Comparison of ENCODE assay signal across 11 cellular contexts in the genomic region with DNA sequence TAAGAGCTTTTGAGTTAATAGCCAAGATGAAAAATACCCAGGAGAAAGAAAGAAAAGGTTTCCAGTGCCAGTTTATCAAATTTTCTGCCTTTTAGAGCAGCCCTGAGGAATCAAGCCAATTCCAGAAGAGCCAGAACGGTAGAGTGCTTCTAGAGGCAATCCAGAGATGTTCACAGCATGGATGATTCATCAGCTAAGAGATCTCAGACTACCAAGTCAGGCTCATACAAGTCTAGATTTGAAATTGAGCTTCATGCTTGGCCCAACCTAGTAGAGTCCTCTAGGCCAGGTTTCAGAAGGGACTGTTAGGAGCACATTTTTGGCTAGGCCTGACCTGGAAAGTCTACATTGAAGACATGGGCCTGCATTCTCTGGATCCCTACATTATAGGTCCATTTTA.
"Had no signal": no experiment of that assay in that cellular context is flagged by ENCODE, and none has a peak within 500 bp of the region (broad histone marks: within the 10 kb centered on the region; RNA-seq: fewer than 3 reads in every experiment).

No MANE protein-coding gene starts in this region.

- H3K27me3 ChIP-seq: colonic mucosa had no signal

- ATAC-seq: activated CD4-positive, CD25-positive, alpha-beta regulatory T cell treated with anti-CD3 and anti-CD28 coated beads, Interleukin-2, amount 50 U/mL, for 24 hours; left colon; right cardiac atrium; stimulated activated effector memory CD8-positive, alpha-beta T cell treated with anti-CD3 and anti-CD28 coated beads, Interleukin-12 subunit alpha, Interleukin-12 subunit beta, amount 100 ng/mL, for 72 hours had no signal

- H3K27ac ChIP-seq: colonic mucosa had no signal

- H3K36me3 ChIP-seq: colonic mucosa had no signal

- H3K4me1 ChIP-seq: colonic mucosa had no signal

- H3K9me3 ChIP-seq: colonic mucosa had no signal

- DNase-seq: activated gamma-delta T cell, colonic mucosa, hypothalamus, left colon, naive B cell, posterior cingulate gyrus, right cardiac atrium, trophoblast cell had no signal

- H3K4me3 ChIP-seq: colonic mucosa, lung had no signal
